1 cellular context compared by ENCODE assay signal in the genomic region with DNA sequence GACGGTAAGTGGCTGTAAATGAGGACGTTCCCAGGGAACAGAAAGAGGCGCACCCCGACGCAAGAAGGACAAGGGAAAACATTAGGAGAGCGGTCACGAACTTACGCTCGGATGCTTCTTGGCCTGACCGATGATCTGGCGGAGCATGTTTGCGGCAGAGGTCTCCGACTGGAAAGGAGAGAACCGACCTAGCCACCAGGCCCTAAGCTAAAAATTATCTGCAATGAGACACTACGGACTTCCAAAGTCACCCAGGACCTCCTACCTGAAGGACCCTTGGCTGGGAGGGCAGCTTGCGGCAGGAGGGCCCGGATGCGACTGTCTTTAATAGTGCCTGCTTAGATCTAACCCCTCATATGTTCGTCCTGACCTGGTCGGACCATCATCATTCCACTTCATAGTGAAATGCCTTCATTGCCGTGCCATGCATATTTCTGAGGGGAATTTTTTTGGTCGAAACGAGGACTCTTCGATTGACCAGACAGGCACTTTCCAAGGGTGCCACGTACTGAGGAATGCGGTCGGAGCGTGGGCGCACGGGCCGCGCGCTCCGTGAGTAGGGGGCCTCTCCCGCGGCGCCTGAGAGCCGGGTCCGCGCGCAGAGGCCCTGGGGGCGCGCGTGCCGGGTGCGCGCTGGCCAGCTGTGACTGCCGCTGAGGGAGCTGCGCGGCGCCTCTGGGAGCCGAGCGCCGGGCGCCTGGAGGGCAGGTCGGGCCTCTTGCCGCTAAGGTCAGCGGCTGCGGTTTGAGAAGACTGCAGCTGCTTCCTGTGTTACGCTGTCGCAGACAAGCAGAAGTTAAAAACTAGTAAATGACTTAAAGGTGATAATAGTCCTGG.
TF ChIP-seq lines count a peak whose summit lies in the region.

No MANE protein-coding gene starts in this region.

TF ChIP-seq in HepG2, 621 proteins besides CTCF, POLR2A, EP300 and RAD21 (continued from another document and continues in another):
- no peak; the same call in 1 of the 2 replicates for TF ChIP-seq NFYC (CRISPR knock-in tag; IDR thresholded peaks at IDR 0.05)
- peak; percentile 65; the same call in 1 of the 2 replicates for TF ChIP-seq CBX5 (CRISPR knock-in tag; IDR thresholded peaks at IDR 0.05; ENCODE audit: borderline replicate concordance)
- no peak for TF ChIP-seq SUZ12 (IDR thresholded peaks at IDR 0.05; ENCODE audit: low read depth, low read length)
- TF ChIP-seq, protein P1, sequence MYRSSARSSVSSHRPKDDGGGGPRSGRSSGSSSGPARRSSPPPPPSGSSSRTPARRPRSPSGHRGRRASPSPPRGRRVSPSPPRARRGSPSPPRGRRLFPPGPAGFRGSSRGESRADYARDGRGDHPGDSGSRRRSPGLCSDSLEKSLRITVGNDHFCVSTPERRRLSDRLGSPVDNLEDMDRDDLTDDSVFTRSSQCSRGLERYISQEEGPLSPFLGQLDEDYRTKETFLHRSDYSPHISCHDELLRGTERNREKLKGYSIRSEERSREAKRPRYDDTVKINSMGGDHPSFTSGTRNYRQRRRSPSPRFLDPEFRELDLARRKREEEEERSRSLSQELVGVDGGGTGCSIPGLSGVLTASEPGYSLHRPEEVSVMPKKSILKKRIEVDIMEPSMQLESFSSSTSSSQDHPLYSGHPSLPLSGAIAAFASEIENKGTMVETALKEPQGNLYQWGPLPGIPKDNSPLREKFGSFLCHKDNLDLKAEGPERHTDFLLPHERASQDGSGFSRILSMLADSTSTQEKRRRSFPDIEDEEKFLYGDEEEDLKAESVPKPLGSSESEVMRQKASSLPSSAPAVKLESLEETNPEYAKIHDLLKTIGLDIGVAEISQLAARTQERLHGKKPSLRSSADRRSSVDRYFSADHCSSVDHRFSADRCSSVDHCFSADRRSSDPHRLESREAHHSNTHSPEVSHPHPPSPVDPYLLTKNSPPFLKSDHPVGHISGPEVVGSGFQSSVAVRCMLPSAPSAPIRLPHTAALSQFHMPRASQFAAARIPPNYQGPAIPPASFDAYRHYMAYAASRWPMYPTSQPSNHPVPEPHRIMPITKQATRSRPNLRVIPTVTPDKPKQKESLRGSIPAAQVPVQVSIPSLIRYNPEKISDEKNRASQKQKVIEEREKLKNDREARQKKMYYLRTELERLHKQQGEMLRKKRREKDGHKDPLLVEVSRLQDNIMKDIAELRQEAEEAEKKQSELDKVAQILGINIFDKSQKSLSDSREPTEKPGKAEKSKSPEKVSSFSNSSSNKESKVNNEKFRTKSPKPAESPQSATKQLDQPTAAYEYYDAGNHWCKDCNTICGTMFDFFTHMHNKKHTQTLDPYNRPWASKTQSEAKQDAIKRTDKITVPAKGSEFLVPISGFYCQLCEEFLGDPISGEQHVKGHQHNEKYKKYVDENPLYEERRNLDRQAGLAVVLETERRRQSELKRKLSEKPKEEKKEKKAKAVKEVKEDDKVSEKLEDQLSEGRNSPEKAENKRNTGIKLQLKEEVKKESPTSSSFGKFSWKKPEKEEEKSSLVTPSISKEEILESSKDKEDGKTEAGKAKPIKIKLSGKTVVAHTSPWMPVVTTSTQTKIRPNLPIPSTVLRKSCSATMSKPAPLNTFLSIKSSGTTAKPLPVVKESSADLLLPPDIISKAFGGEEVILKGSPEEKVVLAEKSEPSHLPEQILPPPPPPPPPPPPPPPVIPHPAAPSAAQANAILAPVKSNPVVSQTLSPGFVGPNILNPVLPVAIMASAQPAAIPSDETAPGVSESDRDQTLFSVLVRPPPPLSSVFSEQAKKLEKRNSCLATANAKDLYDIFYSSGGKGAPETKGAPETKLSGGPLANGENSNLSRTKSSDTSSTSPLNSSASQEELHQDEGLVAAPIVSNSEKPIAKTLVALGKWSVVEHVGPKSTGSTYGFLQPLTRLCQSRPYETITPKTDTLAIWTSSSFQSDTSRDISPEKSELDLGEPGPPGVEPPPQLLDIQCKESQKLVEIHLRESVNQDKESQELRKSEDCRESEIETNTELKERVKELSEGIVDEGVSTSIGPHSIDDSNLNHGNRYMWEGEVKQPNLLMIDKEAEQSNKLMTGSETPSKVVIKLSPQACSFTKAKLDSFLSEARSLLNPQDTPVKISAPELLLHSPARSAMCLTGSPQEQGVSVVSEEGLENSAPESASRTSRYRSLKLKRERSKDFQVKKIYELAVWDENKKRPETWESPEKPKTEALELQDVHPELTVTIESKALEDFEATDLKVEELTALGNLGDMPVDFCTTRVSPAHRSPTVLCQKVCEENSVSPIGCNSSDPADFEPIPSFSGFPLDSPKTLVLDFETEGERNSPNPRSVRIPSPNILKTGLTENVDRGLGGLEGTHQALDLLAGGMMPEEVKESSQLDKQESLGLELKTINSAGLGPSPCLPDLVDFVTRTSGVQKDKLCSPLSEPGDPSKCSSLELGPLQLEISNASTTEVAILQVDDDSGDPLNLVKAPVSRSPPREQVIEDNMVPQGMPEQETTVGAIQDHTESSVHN (CRISPR knock-in tag; IDR thresholded peaks at IDR 0.05) = no peak
- TF ChIP-seq RFX1 (IDR thresholded peaks at IDR 0.05) = no peak
- TF ChIP-seq TCF7L2 (IDR thresholded peaks at IDR 0.05; ENCODE audit: low read depth, low read length) = no peak
- 0 out of 2 replicates have a peak, but pooled peaks have one; percentile 52 for TF ChIP-seq XBP1 (CRISPR knock-in tag; IDR thresholded peaks at IDR 0.05)
- peak; percentile 90 for TF ChIP-seq HNRNPLL (IDR thresholded peaks at IDR 0.05; ENCODE audit: low read depth, low read length, poor library complexity, severe bottlenecking)
- TF ChIP-seq ZNF652 (CRISPR knock-in tag; IDR thresholded peaks at IDR 0.05; ENCODE audit: borderline replicate concordance, low read depth) = no peak
- TF ChIP-seq, protein P2, sequence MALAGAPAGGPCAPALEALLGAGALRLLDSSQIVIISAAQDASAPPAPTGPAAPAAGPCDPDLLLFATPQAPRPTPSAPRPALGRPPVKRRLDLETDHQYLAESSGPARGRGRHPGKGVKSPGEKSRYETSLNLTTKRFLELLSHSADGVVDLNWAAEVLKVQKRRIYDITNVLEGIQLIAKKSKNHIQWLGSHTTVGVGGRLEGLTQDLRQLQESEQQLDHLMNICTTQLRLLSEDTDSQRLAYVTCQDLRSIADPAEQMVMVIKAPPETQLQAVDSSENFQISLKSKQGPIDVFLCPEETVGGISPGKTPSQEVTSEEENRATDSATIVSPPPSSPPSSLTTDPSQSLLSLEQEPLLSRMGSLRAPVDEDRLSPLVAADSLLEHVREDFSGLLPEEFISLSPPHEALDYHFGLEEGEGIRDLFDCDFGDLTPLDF (CRISPR knock-in tag; IDR thresholded peaks at IDR 0.05) = peak; percentile 77; the same call in 1 of the 2 replicates
- no peak for TF ChIP-seq FOXA3 (CRISPR knock-in tag; IDR thresholded peaks at IDR 0.05)
- TF ChIP-seq ZNF292 (CRISPR knock-in tag; IDR thresholded peaks at IDR 0.05; ENCODE audit: borderline replicate concordance, low read depth) = peak; percentile 50; the same call in 1 of the 2 replicates
- TF ChIP-seq ZNF557 (CRISPR knock-in tag; IDR thresholded peaks at IDR 0.05) = no peak
- TF ChIP-seq ZNF567 (CRISPR knock-in tag; IDR thresholded peaks at IDR 0.05; ENCODE audit: borderline replicate concordance) = peak; percentile 59; the same call in 1 of the 2 replicates
- TF ChIP-seq, protein P3, sequence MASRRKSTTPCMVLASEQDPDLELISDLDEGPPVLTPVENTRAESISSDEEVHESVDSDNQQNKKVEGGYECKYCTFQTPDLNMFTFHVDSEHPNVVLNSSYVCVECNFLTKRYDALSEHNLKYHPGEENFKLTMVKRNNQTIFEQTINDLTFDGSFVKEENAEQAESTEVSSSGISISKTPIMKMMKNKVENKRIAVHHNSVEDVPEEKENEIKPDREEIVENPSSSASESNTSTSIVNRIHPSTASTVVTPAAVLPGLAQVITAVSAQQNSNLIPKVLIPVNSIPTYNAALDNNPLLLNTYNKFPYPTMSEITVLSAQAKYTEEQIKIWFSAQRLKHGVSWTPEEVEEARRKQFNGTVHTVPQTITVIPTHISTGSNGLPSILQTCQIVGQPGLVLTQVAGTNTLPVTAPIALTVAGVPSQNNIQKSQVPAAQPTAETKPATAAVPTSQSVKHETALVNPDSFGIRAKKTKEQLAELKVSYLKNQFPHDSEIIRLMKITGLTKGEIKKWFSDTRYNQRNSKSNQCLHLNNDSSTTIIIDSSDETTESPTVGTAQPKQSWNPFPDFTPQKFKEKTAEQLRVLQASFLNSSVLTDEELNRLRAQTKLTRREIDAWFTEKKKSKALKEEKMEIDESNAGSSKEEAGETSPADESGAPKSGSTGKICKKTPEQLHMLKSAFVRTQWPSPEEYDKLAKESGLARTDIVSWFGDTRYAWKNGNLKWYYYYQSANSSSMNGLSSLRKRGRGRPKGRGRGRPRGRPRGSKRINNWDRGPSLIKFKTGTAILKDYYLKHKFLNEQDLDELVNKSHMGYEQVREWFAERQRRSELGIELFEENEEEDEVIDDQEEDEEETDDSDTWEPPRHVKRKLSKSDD (CRISPR knock-in tag; IDR thresholded peaks at IDR 0.05; ENCODE audit: low read depth) = no peak
- peak; percentile 43; the same call in 1 of the 2 replicates for TF ChIP-seq ZNF263 (CRISPR knock-in tag; IDR thresholded peaks at IDR 0.05)
- TF ChIP-seq HOXA9 (CRISPR knock-in tag; IDR thresholded peaks at IDR 0.05; ENCODE audit: borderline replicate concordance) = no peak
- no peak for TF ChIP-seq ZNF7 (CRISPR knock-in tag; IDR thresholded peaks at IDR 0.05)
- TF ChIP-seq CHD2 (IDR thresholded peaks at IDR 0.05; ENCODE audit: low read depth, low read length) = no peak
- TF ChIP-seq, protein P4, sequence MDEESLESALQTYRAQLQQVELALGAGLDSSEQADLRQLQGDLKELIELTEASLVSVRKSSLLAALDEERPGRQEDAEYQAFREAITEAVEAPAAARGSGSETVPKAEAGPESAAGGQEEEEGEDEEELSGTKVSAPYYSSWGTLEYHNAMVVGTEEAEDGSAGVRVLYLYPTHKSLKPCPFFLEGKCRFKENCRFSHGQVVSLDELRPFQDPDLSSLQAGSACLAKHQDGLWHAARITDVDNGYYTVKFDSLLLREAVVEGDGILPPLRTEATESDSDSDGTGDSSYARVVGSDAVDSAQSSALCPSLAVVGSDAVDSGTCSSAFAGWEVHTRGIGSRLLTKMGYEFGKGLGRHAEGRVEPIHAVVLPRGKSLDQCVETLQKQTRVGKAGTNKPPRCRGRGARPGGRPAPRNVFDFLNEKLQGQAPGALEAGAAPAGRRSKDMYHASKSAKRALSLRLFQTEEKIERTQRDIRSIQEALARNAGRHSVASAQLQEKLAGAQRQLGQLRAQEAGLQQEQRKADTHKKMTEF (CRISPR knock-in tag; IDR thresholded peaks at IDR 0.05) = peak; percentile 66
- TF ChIP-seq, protein P5, sequence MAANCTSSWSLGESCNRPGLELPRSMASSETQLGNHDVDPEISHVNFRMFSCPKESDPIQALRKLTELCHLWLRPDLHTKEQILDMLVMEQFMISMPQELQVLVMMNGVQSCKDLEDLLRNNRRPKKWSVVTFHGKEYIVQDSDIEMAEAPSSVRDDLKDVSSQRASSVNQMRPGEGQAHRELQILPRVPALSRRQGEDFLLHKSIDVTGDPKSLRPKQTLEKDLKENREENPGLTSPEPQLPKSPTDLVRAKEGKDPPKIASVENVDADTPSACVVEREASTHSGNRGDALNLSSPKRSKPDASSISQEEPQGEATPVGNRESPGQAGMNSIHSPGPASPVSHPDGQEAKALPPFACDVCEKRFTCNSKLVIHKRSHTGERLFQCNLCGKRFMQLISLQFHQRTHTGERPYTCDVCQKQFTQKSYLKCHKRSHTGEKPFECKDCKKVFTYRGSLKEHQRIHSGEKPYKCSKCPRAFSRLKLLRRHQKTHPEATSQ (CRISPR knock-in tag; IDR thresholded peaks at IDR 0.05; ENCODE audit: borderline replicate concordance) = no peak
- TF ChIP-seq, protein P6, sequence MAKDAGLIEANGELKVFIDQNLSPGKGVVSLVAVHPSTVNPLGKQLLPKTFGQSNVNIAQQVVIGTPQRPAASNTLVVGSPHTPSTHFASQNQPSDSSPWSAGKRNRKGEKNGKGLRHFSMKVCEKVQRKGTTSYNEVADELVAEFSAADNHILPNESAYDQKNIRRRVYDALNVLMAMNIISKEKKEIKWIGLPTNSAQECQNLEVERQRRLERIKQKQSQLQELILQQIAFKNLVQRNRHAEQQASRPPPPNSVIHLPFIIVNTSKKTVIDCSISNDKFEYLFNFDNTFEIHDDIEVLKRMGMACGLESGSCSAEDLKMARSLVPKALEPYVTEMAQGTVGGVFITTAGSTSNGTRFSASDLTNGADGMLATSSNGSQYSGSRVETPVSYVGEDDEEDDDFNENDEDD (CRISPR knock-in tag; IDR thresholded peaks at IDR 0.05; ENCODE audit: borderline replicate concordance) = peak; percentile 50; the same call in 1 of the 2 replicates
- no peak for TF ChIP-seq RAD51 (IDR thresholded peaks at IDR 0.05; ENCODE audit: borderline replicate concordance)
- no peak for TF ChIP-seq HOXA7 (CRISPR knock-in tag; IDR thresholded peaks at IDR 0.05)
- TF ChIP-seq ZNF619 (CRISPR knock-in tag; IDR thresholded peaks at IDR 0.05) = no peak
- no peak for TF ChIP-seq ZNF432 (CRISPR knock-in tag; IDR thresholded peaks at IDR 0.05; ENCODE audit: borderline replicate concordance)
- TF ChIP-seq HCFC1 (IDR thresholded peaks at IDR 0.05; ENCODE audit: low read depth, low read length) = peak; percentile 12; the same call in 1 of the 2 replicates
- TF ChIP-seq, protein P7, sequence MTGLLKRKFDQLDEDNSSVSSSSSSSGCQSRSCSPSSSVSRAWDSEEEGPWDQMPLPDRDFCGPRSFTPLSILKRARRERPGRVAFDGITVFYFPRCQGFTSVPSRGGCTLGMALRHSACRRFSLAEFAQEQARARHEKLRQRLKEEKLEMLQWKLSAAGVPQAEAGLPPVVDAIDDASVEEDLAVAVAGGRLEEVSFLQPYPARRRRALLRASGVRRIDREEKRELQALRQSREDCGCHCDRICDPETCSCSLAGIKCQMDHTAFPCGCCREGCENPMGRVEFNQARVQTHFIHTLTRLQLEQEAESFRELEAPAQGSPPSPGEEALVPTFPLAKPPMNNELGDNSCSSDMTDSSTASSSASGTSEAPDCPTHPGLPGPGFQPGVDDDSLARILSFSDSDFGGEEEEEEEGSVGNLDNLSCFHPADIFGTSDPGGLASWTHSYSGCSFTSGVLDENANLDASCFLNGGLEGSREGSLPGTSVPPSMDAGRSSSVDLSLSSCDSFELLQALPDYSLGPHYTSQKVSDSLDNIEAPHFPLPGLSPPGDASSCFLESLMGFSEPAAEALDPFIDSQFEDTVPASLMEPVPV (CRISPR knock-in tag; IDR thresholded peaks at IDR 0.05) = no peak; the same call in 1 of the 2 replicates
- no peak for TF ChIP-seq ZNF766 (CRISPR knock-in tag; IDR thresholded peaks at IDR 0.05; ENCODE audit: borderline replicate concordance)
- no peak for TF ChIP-seq ZNF720 (CRISPR knock-in tag; IDR thresholded peaks at IDR 0.05)
- no peak for TF ChIP-seq ZNF451 (CRISPR knock-in tag; IDR thresholded peaks at IDR 0.05)
- no peak for TF ChIP-seq FOXK1 (CRISPR knock-in tag; IDR thresholded peaks at IDR 0.05; ENCODE audit: borderline replicate concordance, low read depth)
- TF ChIP-seq TAF1 (CRISPR knock-in tag; IDR thresholded peaks at IDR 0.05) = peak; percentile 98
- no peak for TF ChIP-seq CCAR2 (optimal IDR thresholded peaks at IDR 0.05; ENCODE audit: low read depth, low read length)
- no peak for TF ChIP-seq ZC3H13 (CRISPR knock-in tag; IDR thresholded peaks at IDR 0.05)
- TF ChIP-seq ZBTB42 (CRISPR knock-in tag; IDR thresholded peaks at IDR 0.05) = no peak
- TF ChIP-seq ZNF180 (CRISPR knock-in tag; IDR thresholded peaks at IDR 0.05; ENCODE audit: borderline replicate concordance, low read depth) = no peak
- peak; percentile 64; the same call in 1 of the 2 replicates for TF ChIP-seq ZNF556 (CRISPR knock-in tag; IDR thresholded peaks at IDR 0.05; ENCODE audit: borderline replicate concordance)
- TF ChIP-seq JUND (CRISPR knock-in tag; IDR thresholded peaks at IDR 0.05) = no peak
